10 cellular contexts compared by ENCODE assay signal in the genomic region with DNA sequence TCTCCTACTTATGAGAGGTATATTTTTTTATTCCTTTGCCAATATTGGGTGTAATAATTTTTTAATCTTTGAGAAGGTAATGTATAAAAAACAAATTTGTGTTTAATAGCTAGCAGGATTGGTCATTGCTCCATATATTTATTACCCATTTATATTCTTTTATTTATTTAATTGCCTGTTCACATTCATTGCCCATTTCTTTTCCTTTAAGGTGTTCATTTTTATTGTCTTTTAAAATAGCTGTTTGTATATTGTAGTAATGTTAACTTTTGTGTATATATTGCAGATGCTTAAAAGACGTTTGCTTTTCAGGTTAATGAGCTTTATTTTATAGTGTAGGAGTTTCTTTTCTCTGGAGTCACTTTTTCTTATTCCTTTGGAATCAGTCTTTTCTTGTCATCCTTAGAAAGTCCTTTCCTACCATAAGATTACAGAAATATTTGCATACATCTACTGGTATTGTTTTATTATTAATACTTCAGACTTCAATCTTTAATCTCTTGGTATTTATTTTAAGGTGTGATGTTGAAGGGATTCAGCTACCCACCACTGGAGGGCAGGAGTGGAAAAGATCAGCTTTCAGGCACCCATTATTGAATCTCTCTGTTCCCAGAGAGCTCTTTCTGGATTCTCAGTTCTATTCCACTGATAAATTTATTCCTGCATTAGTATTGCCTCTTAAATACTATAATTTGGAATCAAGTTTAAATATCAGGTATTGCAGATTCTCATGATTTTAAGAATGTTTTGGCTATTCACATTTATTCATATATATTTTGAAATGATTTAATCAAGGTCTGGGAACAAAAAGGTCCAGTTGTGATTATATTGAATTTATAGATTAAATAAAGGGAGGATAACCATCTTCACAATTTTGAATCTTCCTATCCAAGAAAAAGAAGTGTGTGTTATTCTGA. TPM values are rescaled to one million over a fixed set of nuclear protein-coding genes. Genes with fewer than 3 reads are reported as not detected.
DNase-seq lines count a peak whose midpoint lies in the region; ATAC-seq and TF ChIP-seq lines count a peak whose summit lies in the region.
"Had no signal": no experiment of that assay in that cellular context is flagged by ENCODE, and none has a peak within 500 bp of the region (broad histone marks: within the 10 kb centered on the region; RNA-seq: fewer than 3 reads in every experiment).

No MANE protein-coding gene starts in this region.

- peaks cover 8% of the 10 kb centered on the region for H4K20me1 ChIP-seq in neural progenitor cell (ENCODE audit: low read depth)

- H3K9me3 ChIP-seq in neural progenitor cell (ENCODE audit: low read depth): no peaks in the 10 kb centered on the region

- peaks cover 5% of the 10 kb centered on the region for H3F3A ChIP-seq in neural progenitor cell (ENCODE audit: low read depth)

- H3K4me2 ChIP-seq in neural progenitor cell: no peak overlapping the region
- H3K4me2 ChIP-seq: BLaER1 treated with 17β-estradiol and CSF1 and Interleukin-3, amounts not matched to agents 10 nM and 100 nM had no signal

- no peak overlapping the region for H3K27ac Mint-ChIP-seq in neural progenitor cell
- H3K27ac Mint-ChIP-seq: brain had no signal

- TF ChIP-seq CTCF in brain microvascular endothelial cell (IDR thresholded peaks at IDR 0.05; ENCODE audit: low read depth, low read length, missing control alignments) (peak; percentile 72), neural progenitor cell (IDR thresholded peaks at IDR 0.05) (peak; percentile 57)

- H3K9ac ChIP-seq in neural progenitor cell: no peak overlapping the region
- H3K9ac ChIP-seq: BLaER1 treated with 17β-estradiol and CSF1 and Interleukin-3, amounts not matched to agents 10 nM and 100 nM had no signal

- H2AFZ ChIP-seq in neural progenitor cell (replicated peaks): no peak overlapping the region

- in situ Hi-C loops in brain microvascular endothelial cell (cut with HindIII; ENCODE audit: low pct_ligation_motif_present, low sequenced_read_pairs): no loop called here

- H3K27me3 ChIP-seq in brain microvascular endothelial cell (replicated peaks) (no peaks in the 10 kb centered on the region), neural progenitor cell (no peaks in the 10 kb centered on the region)
- H3K27me3 ChIP-seq: BLaER1 treated with 17β-estradiol and CSF1 and Interleukin-3, amounts not matched to agents 10 nM and 100 nM had no signal

- H3K4me3 Mint-ChIP-seq in neural progenitor cell: no peak overlapping the region
- H3K4me3 Mint-ChIP-seq: brain had no signal

- no peaks in the 10 kb centered on the region for H3K4me1 Mint-ChIP-seq in neural progenitor cell
- H3K4me1 Mint-ChIP-seq: brain had no signal

- peak; percentile 23 for DNase-seq in NCI-H146 (lab: John Stamatoyannopoulos, UW)
- DNase-seq in NCI-H146 treated with DMSO at 0.1 percent for 48 hours (lab: John Stamatoyannopoulos, UW; ENCODE audit: unreplicated experiment): no peak
- DNase-seq in LHCN-M2 (ENCODE audit: low read depth): peak; percentile 12
- peak; percentile 30 for DNase-seq in brain microvascular endothelial cell
- DNase-seq in neural progenitor cell (ENCODE audit: low spot score): peak; percentile 18
- DNase-seq in medulla oblongata (ENCODE audit: extremely low spot score): no peak

- no peaks in the 10 kb centered on the region for H3K27me3 Mint-ChIP-seq in neural progenitor cell (ENCODE audit: insufficient read depth, low read depth)
- H3K27me3 Mint-ChIP-seq: brain had no signal

- H3K79me2 ChIP-seq in neural progenitor cell (ENCODE audit: low read depth): peaks cover 100% of the 10 kb centered on the region

- ATAC-seq in GM21515 (IDR thresholded peaks at IDR 0.05; ENCODE audit: unreplicated experiment) (no peak), GM21529 (IDR thresholded peaks at IDR 0.05; ENCODE audit: unreplicated experiment) (no peak)

- H3K27ac ChIP-seq in brain microvascular endothelial cell (no peak overlapping the region), neural progenitor cell (no peak overlapping the region)
- H3K27ac ChIP-seq: BLaER1 treated with 17β-estradiol and CSF1 and Interleukin-3, amounts not matched to agents 10 nM and 100 nM had no signal

- H3K36me3 Mint-ChIP-seq in neural progenitor cell: peaks cover 50% of the 10 kb centered on the region

- peaks cover 63% of the 10 kb centered on the region for H3K9me3 Mint-ChIP-seq in neural progenitor cell

- no peaks in the 10 kb centered on the region for H3K36me3 ChIP-seq in brain microvascular endothelial cell (replicated peaks)
- H3K36me3 ChIP-seq in neural progenitor cell: peaks cover 6% of the 10 kb centered on the region

- H3K4me1 ChIP-seq in neural progenitor cell: no peaks in the 10 kb centered on the region
- H3K4me1 ChIP-seq: BLaER1 treated with 17β-estradiol and CSF1 and Interleukin-3, amounts not matched to agents 10 nM and 100 nM had no signal

- no peak overlapping the region for H3K4me3 ChIP-seq in brain microvascular endothelial cell (ENCODE audit: low read depth, low read length)
- H3K4me3 ChIP-seq in neural progenitor cell: no peak overlapping the region
- H3K4me3 ChIP-seq: BLaER1 treated with 17β-estradiol and CSF1 and Interleukin-3, amounts not matched to agents 10 nM and 100 nM had no signal

RNA-seq across cellular contexts. Expression of a gene that starts 17.3 kb away (rescaled TPM):
- 12.6 and 18.2 TPM in 2 replicates for total RNA-seq in LHCN-M2 (2014; rRNA removed)
- 17.0 TPM for polyA plus RNA-seq in LHCN-M2 (2012)
- total RNA-seq in neural progenitor cell (ENCODE audit: low replicate concordance): 35.2 and 55.0 TPM in 2 replicates

Comparison
In these comparisons a context has a peak if more than half of its experiments do, and no peak if none do; other contexts are left out.
1. DNase-seq: peak in NCI-H146 (single experiment), LHCN-M2 (single experiment), brain microvascular endothelial cell (single experiment) and neural progenitor cell (single experiment); none in NCI-H146 treated with DMSO at 0.1 percent for 48 hours (single experiment) and medulla oblongata (single experiment).